Comparison of ENCODE assay signal across 17 cellular contexts in genomic region chr16:86002178-86002577, GRCh38.
DNase-seq lines count a peak whose midpoint lies in the region; ATAC-seq and TF ChIP-seq lines count a peak whose summit lies in the region.
"Had no signal": no experiment of that assay in that cellular context is flagged by ENCODE, and none has a peak within 500 bp of the region (broad histone marks: within the 10 kb centered on the region; RNA-seq: fewer than 3 reads in every experiment).

No MANE protein-coding gene starts in this region.

- H3K27me3 ChIP-seq in heart right ventricle, result peaks cover 0 to 12% (median 3%) of the 10 kb centered on the region in 7 donors
- H3K27me3 ChIP-seq: spleen had no signal

- CTCF ChIA-PET in activated CD4-positive, alpha-beta memory T cell treated with anti-CD3 and anti-CD28 coated beads, Interleukin-2, amount 10 ng/mL, durations not matched to agents 7 days and 5 days (lab: Charles Lee), result interaction anchor here (1.1 kb wide), 1 partner anchor 183 kb away, joined by 3 read pairs; no protein-coding TSS in a partner anchor

- H3K36me3 Mint-ChIP-seq in activated CD4-positive, alpha-beta memory T cell treated with anti-CD3 and anti-CD28 coated beads, Interleukin-2, amount 10 ng/mL, durations not matched to agents 7 days and 5 days (ENCODE audit: low read depth), result no peaks in the 10 kb centered on the region
- no peaks in the 10 kb centered on the region for H3K36me3 Mint-ChIP-seq in stimulated activated effector memory CD8-positive, alpha-beta T cell treated with anti-CD3 and anti-CD28 coated beads, Interleukin-12 subunit alpha, Interleukin-12 subunit beta, amount 100 ng/mL, for 72 hours
- H3K36me3 Mint-ChIP-seq: activated naive CD8-positive, alpha-beta T cell treated with anti-CD3 and anti-CD28 coated beads, Interleukin-2, amount 10 ng/mL, durations not matched to agents 7 days and 5 days had no signal

- H3K4me1 Mint-ChIP-seq in activated CD4-positive, alpha-beta memory T cell treated with anti-CD3 and anti-CD28 coated beads, Interleukin-2, amount 10 ng/mL, durations not matched to agents 7 days and 5 days, result peaks cover 11% of the 10 kb centered on the region
- peaks cover 9% of the 10 kb centered on the region for H3K4me1 Mint-ChIP-seq in stimulated activated effector memory CD8-positive, alpha-beta T cell treated with anti-CD3 and anti-CD28 coated beads, Interleukin-12 subunit alpha, Interleukin-12 subunit beta, amount 100 ng/mL, for 72 hours

- no peak overlapping the region for H3K4me3 ChIP-seq in heart right ventricle
- H3K4me3 ChIP-seq: spleen had no signal

- peaks cover 0 to 3% (median 0%) of the 10 kb centered on the region in 9 donors for H3K4me1 ChIP-seq in heart right ventricle

- intact Hi-C loops in cardiac septum (cut with DNase I) (no loop called here), heart right ventricle (cut with DNase I) (no loop called here)

- H3K27me3 Mint-ChIP-seq in activated CD4-positive, alpha-beta memory T cell treated with anti-CD3 and anti-CD28 coated beads, Interleukin-2, amount 10 ng/mL, durations not matched to agents 7 days and 5 days, result peaks cover 2% of the 10 kb centered on the region
- H3K27me3 Mint-ChIP-seq: activated naive CD8-positive, alpha-beta T cell treated with anti-CD3 and anti-CD28 coated beads, Interleukin-2, amount 10 ng/mL, durations not matched to agents 7 days and 5 days had no signal

- no peak for TF ChIP-seq CTCF in heart right ventricle (IDR thresholded peaks at IDR 0.05)

- no peaks in the 10 kb centered on the region for H3K9me3 Mint-ChIP-seq in activated CD4-positive, alpha-beta memory T cell treated with anti-CD3 and anti-CD28 coated beads, Interleukin-2, amount 10 ng/mL, durations not matched to agents 7 days and 5 days
- H3K9me3 Mint-ChIP-seq in stimulated activated effector memory CD8-positive, alpha-beta T cell treated with anti-CD3 and anti-CD28 coated beads, Interleukin-12 subunit alpha, Interleukin-12 subunit beta, amount 100 ng/mL, for 72 hours, result no peaks in the 10 kb centered on the region

- no peak overlapping the region for H3K27ac ChIP-seq in heart right ventricle

- no peak overlapping the region for H3K4me3 Mint-ChIP-seq in activated CD4-positive, alpha-beta memory T cell treated with anti-CD3 and anti-CD28 coated beads, Interleukin-2, amount 10 ng/mL, durations not matched to agents 7 days and 5 days
- no peak overlapping the region for H3K4me3 Mint-ChIP-seq in stimulated activated effector memory CD8-positive, alpha-beta T cell treated with anti-CD3 and anti-CD28 coated beads, Interleukin-12 subunit alpha, Interleukin-12 subunit beta, amount 100 ng/mL, for 72 hours
- H3K4me3 Mint-ChIP-seq: activated naive CD8-positive, alpha-beta T cell treated with anti-CD3 and anti-CD28 coated beads, Interleukin-2, amount 10 ng/mL, durations not matched to agents 7 days and 5 days had no signal

- ATAC-seq in heart right ventricle, result no peak
- peak; percentile 71 for ATAC-seq in HG02610 (IDR thresholded peaks at IDR 0.05; ENCODE audit: unreplicated experiment)
- ATAC-seq in HG03460 (IDR thresholded peaks at IDR 0.05; ENCODE audit: unreplicated experiment), result peak; percentile 75
- no peak for ATAC-seq in stimulated activated effector memory CD8-positive, alpha-beta T cell treated with anti-CD3 and anti-CD28 coated beads, Interleukin-12 subunit alpha, Interleukin-12 subunit beta, amount 100 ng/mL, for 72 hours

- no peaks in the 10 kb centered on the region for H3K36me3 ChIP-seq in heart right ventricle
- H3K36me3 ChIP-seq: spleen had no signal

- WGBS in heart right ventricle, 2 donors, result 89 to 90% methylated on average over 3 of the region's 3 CpGs

- H3K27ac Mint-ChIP-seq in activated CD4-positive, alpha-beta memory T cell treated with anti-CD3 and anti-CD28 coated beads, Interleukin-2, amount 10 ng/mL, durations not matched to agents 7 days and 5 days, result no peak overlapping the region
- H3K27ac Mint-ChIP-seq in stimulated activated effector memory CD8-positive, alpha-beta T cell treated with anti-CD3 and anti-CD28 coated beads, Interleukin-12 subunit alpha, Interleukin-12 subunit beta, amount 100 ng/mL, for 72 hours, result no peak overlapping the region
- H3K27ac Mint-ChIP-seq: activated naive CD8-positive, alpha-beta T cell treated with anti-CD3 and anti-CD28 coated beads, Interleukin-2, amount 10 ng/mL, durations not matched to agents 7 days and 5 days had no signal

- DNase-seq in cardiac septum (ENCODE audit: low spot score) (peak; percentile 31), heart right ventricle (no peak), KG1 (lab: John Stamatoyannopoulos, UW) (no peak), NCI-H82 (lab: John Stamatoyannopoulos, UW) (no peak)
- no peak for DNase-seq in activated CD4-positive, alpha-beta memory T cell treated with anti-CD3 and anti-CD28 coated beads, Interleukin-2, amount 10 ng/mL, durations not matched to agents 7 days and 5 days
- DNase-seq in stimulated activated effector memory CD8-positive, alpha-beta T cell treated with anti-CD3 and anti-CD28 coated beads, Interleukin-12 subunit alpha, Interleukin-12 subunit beta, amount 100 ng/mL, for 72 hours (ENCODE audit: low spot score in 2 of 2), result no peak
- DNase-seq: activated CD8-positive, alpha-beta memory T cell treated with anti-CD3 and anti-CD28 coated beads, Interleukin-2, amount 50 U/mL, for 4 hours; central memory CD4-positive, alpha-beta T cell; erythroblast; IMR-90; NCI-H1417; NCI-H69; spleen; trophoblast cell had no signal

- POLR2A ChIA-PET in activated CD4-positive, alpha-beta memory T cell treated with anti-CD3 and anti-CD28 coated beads, Interleukin-2, amount 10 ng/mL, durations not matched to agents 7 days and 5 days (lab: Charles Lee), result no interaction called here

- peaks cover 0 to 5% (median 0%) of the 10 kb centered on the region in 11 donors for H3K9me3 ChIP-seq in heart right ventricle
- H3K9me3 ChIP-seq: spleen had no signal

Comparison
In these comparisons a context has a peak if more than half of its experiments do, and no peak if none do; other contexts are left out.
1. ATAC-seq: peak in HG02610 (single experiment) and HG03460 (single experiment); none in heart right ventricle (0 of 8) and stimulated activated effector memory CD8-positive, alpha-beta T cell treated with anti-CD3 and anti-CD28 coated beads, Interleukin-12 subunit alpha, Interleukin-12 subunit beta, amount 100 ng/mL, for 72 hours (single experiment).